In genomic region chr3:151227438-151228290, GRCh38 we compare ENCODE assay signal across 8 cellular contexts. TPM values are rescaled to one million over a fixed set of nuclear protein-coding genes. Genes with fewer than 3 reads are reported as not detected.
DNase-seq lines count a peak whose midpoint lies in the region; ATAC-seq and TF ChIP-seq lines count a peak whose summit lies in the region.

No MANE protein-coding gene starts in this region.

- ATAC-seq in GM18858 (IDR thresholded peaks at IDR 0.05; ENCODE audit: unreplicated experiment) (peak; percentile 81), HG03064 (IDR thresholded peaks at IDR 0.05; ENCODE audit: low read depth, unreplicated experiment) (peak; percentile 81)

- TF ChIP-seq CTCF in AG10803 (conservative IDR thresholded peaks at IDR 0.05; ENCODE audit: low read length) = peak; percentile 95

- no peak overlapping the region for H3K4me3 ChIP-seq in AG10803 (ENCODE audit: low read length)

- DNase-seq in AG10803 (ENCODE audit: low read depth) = peak; percentile 69
- DNase-seq in NCI-H226 = peak; percentile 72
- DNase-seq in activated CD4-positive, alpha-beta T cell treated with anti-CD3 and anti-CD28 coated beads, Interleukin-2, amount 50 U/mL, for 4 hours = peak; percentile 75 to 77
- DNase-seq in dermis microvascular lymphatic vessel endothelial cell (ENCODE audit: low read depth in 2 of 2) = peak; percentile 34 to 70
- DNase-seq in lung microvascular endothelial cell (ENCODE audit: low read depth in 2 of 2) = peak; percentile 77 to 79
- DNase-seq in stimulated activated CD4-positive, alpha-beta T cell treated with anti-CD3 and anti-CD28 coated beads, TNF-alpha, amount 100 ng/mL, for 48 hours (ENCODE audit: low read depth in 3 of 3) = peak; percentile 64 to 70 (median 67)

RNA-seq across cellular contexts. Expression of gene GPR171, which starts 24.6 kb away (rescaled TPM):
- not detected in 2 replicates for total RNA-seq in dermis microvascular lymphatic vessel endothelial cell
- not detected in 2 replicates for total RNA-seq in lung microvascular endothelial cell

RNA-seq across cellular contexts. Expression of gene P2RY14, which starts 50.7 kb away (rescaled TPM):
- total RNA-seq in dermis microvascular lymphatic vessel endothelial cell (not detected in 2 replicates), lung microvascular endothelial cell (not detected in 2 replicates)
